8 cellular contexts compared by ENCODE assay signal in the genomic region with DNA sequence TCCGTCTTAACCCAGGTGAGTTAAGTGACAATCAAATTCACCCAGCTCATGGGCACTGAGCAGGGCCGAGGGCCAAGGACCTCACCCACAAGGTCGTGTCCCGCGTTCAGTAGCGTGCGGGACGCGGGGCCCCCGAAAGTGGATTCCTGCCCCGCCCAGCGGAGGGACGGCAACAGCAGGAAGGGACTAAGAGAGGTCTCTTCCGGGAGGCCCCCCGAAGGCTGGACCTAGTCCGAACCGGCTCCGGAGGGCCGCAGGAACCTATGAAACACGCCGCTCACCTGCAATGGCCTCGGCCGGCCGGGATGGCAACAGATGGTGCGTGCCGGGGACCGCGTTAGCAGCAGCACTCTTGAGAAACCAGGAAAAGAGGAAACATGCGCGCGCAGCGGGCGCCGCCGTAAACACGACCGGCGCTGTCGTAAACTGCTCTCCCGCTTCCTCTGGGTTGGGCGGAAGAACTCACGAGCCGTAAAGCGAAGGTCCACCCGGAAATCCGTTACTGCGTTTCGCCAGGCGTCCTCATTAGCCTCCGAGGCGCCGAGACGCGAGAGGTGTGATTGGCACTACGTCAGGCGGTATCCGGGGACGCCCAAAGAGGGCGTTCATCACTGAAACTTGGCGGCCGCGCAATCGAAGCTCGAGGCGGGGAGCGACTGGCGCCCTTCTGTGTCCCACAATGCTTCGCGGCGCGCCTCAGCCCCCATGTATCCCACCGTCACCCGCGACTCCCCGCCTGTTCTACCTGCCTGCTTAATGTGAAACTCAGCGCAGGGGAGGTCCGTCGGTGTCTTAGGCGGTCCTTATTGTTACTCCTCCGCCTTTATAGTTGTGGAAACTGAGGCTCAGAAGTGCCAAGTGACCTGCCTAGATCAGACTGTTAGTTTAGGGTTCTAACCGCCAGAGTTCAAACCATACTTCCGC.
DNase-seq lines count a peak whose midpoint lies in the region; ATAC-seq and TF ChIP-seq lines count a peak whose summit lies in the region.

A gene with protein sequence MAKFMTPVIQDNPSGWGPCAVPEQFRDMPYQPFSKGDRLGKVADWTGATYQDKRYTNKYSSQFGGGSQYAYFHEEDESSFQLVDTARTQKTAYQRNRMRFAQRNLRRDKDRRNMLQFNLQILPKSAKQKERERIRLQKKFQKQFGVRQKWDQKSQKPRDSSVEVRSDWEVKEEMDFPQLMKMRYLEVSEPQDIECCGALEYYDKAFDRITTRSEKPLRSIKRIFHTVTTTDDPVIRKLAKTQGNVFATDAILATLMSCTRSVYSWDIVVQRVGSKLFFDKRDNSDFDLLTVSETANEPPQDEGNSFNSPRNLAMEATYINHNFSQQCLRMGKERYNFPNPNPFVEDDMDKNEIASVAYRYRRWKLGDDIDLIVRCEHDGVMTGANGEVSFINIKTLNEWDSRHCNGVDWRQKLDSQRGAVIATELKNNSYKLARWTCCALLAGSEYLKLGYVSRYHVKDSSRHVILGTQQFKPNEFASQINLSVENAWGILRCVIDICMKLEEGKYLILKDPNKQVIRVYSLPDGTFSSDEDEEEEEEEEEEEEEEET (minus strand): TSS at position 372 of the 924 bp plus-strand sequence. CDS start 3,045 bp downstream, outside the sequence.

- H3K9me3 Mint-ChIP-seq in activated naive CD4-positive, alpha-beta T cell treated with anti-CD3 and anti-CD28 coated beads, Interleukin-2, amount 50 U/mL, for 24 hours = no peaks in the 10 kb centered on the region

- no peak for TF ChIP-seq CTCF in GM06990 (IDR thresholded peaks at IDR 0.05; ENCODE audit: insufficient read depth, low read length, poor library complexity, severe bottlenecking)

- no peaks in the 10 kb centered on the region for H3K27me3 Mint-ChIP-seq in activated naive CD4-positive, alpha-beta T cell treated with anti-CD3 and anti-CD28 coated beads, Interleukin-2, amount 50 U/mL, for 24 hours

- no peaks in the 10 kb centered on the region for H3K27me3 ChIP-seq in GM06990 (replicated peaks; ENCODE audit: control insufficient read depth, insufficient read depth, low read length)

- DNase-seq in GM06990 (ENCODE audit: extremely low read depth, insufficient read length) = peak; percentile 100
- peak; percentile 99 for DNase-seq in NCI-H1092 (lab: John Stamatoyannopoulos, UW)
- DNase-seq in germinal center (ENCODE audit: low spot score) = peak; percentile 91
- peak; percentile 96 for DNase-seq in non-pigmented ciliary epithelial cell (ENCODE audit: low read depth)
- DNase-seq in superior temporal gyrus (ENCODE audit: extremely low spot score) = peak; percentile 99

- peaks cover 32% of the 10 kb centered on the region for H3K4me1 Mint-ChIP-seq in activated naive CD4-positive, alpha-beta T cell treated with anti-CD3 and anti-CD28 coated beads, Interleukin-2, amount 50 U/mL, for 24 hours

- H3K4me3 ChIP-seq in GM06990 (replicated peaks; ENCODE audit: low read depth, low read length) = peak within 1 kb of the TSS; percentile 98

- H3K36me3 ChIP-seq in GM06990 (ENCODE audit: control insufficient read depth, insufficient read depth, low read length) = peaks cover 15% of the 10 kb centered on the region

- ATAC-seq in HG02588 (IDR thresholded peaks at IDR 0.05; ENCODE audit: unreplicated experiment) (peak; percentile 88), SK-N-SH treated with all-trans-retinoic acid at 6 μM for 48 hours (peak; percentile 89)

- H3K36me3 Mint-ChIP-seq in activated naive CD4-positive, alpha-beta T cell treated with anti-CD3 and anti-CD28 coated beads, Interleukin-2, amount 50 U/mL, for 24 hours = peaks cover 17% of the 10 kb centered on the region

- peak within 1 kb of the TSS; percentile 95 for H3K4me3 Mint-ChIP-seq in activated naive CD4-positive, alpha-beta T cell treated with anti-CD3 and anti-CD28 coated beads, Interleukin-2, amount 50 U/mL, for 24 hours

- H3K27ac Mint-ChIP-seq in activated naive CD4-positive, alpha-beta T cell treated with anti-CD3 and anti-CD28 coated beads, Interleukin-2, amount 50 U/mL, for 24 hours = peak within 1 kb of the TSS; percentile 98

TF ChIP-seq in SK-N-SH treated with all-trans-retinoic acid at 6 μM for 48 hours, 23 proteins besides CTCF, POLR2A, EP300 and RAD21:
- TF ChIP-seq, protein P1, sequence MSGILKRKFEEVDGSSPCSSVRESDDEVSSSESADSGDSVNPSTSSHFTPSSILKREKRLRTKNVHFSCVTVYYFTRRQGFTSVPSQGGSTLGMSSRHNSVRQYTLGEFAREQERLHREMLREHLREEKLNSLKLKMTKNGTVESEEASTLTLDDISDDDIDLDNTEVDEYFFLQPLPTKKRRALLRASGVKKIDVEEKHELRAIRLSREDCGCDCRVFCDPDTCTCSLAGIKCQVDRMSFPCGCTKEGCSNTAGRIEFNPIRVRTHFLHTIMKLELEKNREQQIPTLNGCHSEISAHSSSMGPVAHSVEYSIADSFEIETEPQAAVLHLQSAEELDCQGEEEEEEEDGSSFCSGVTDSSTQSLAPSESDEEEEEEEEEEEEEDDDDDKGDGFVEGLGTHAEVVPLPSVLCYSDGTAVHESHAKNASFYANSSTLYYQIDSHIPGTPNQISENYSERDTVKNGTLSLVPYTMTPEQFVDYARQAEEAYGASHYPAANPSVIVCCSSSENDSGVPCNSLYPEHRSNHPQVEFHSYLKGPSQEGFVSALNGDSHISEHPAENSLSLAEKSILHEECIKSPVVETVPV (CRISPR knock-in tag; IDR thresholded peaks at IDR 0.05) = no peak
- TF ChIP-seq ARNTL (CRISPR knock-in tag; IDR thresholded peaks at IDR 0.05; ENCODE audit: borderline replicate concordance, low read depth) (no peak), PATZ1 (CRISPR knock-in tag; IDR thresholded peaks at IDR 0.05; ENCODE audit: borderline replicate concordance) (no peak), ESRRG (CRISPR knock-in tag; IDR thresholded peaks at IDR 0.05) (no peak), ZNF70 (CRISPR knock-in tag; IDR thresholded peaks at IDR 0.05) (no peak), CREB5 (CRISPR knock-in tag; IDR thresholded peaks at IDR 0.05; ENCODE audit: low read depth) (no peak), BACH2 (CRISPR knock-in tag; IDR thresholded peaks at IDR 0.05; ENCODE audit: borderline replicate concordance) (no peak), ZFP30 (CRISPR knock-in tag; IDR thresholded peaks at IDR 0.05) (no peak), ISL1 (CRISPR knock-in tag; IDR thresholded peaks at IDR 0.05) (no peak), CSDC2 (CRISPR knock-in tag; IDR thresholded peaks at IDR 0.05) (no peak), SNAI2 (CRISPR knock-in tag; IDR thresholded peaks at IDR 0.05) (no peak), ZNF8 (CRISPR knock-in tag; IDR thresholded peaks at IDR 0.05) (no peak), ZFP3 (CRISPR knock-in tag; IDR thresholded peaks at IDR 0.05) (no peak), GLIS3 (CRISPR knock-in tag; IDR thresholded peaks at IDR 0.05) (no peak), TOX (CRISPR knock-in tag; IDR thresholded peaks at IDR 0.05; ENCODE audit: borderline replicate concordance) (no peak), OSR1 (CRISPR knock-in tag; IDR thresholded peaks at IDR 0.05) (no peak), ZC3H10 (CRISPR knock-in tag; IDR thresholded peaks at IDR 0.05) (no peak), ZNF565 (CRISPR knock-in tag; conservative IDR thresholded peaks at IDR 0.05; ENCODE audit: low read depth) (no peak)

Comparison
In these comparisons a context has a peak if more than half of its experiments do, and no peak if none do; other contexts are left out.
1. Peak in every context shown above with its lines: DNase-seq, ATAC-seq and H3K4me3 ChIP-seq.